ENCODE assay signal across 19 cellular contexts in genomic region chr7:46152671-46153070, GRCh38.
DNase-seq lines count a peak whose midpoint lies in the region; ATAC-seq and TF ChIP-seq lines count a peak whose summit lies in the region.
"Had no signal": no experiment of that assay in that cellular context is flagged by ENCODE, and none has a peak within 500 bp of the region (broad histone marks: within the 10 kb centered on the region; RNA-seq: fewer than 3 reads in every experiment).

No MANE protein-coding gene starts in this region.

- H3K4me3 ChIP-seq in choroid plexus epithelial cell (ENCODE audit: low read depth, low read length), result no peak overlapping the region
- H3K4me3 ChIP-seq in retinal pigment epithelial cell (ENCODE audit: low read length), result no peak overlapping the region
- H3K4me3 ChIP-seq: ascending aorta, SJSA1, transverse colon had no signal

- in situ Hi-C loops in GM13976 (cut with MboI; ENCODE audit: low sequenced_read_pairs, unreplicated experiment), result no loop called here

- peak; percentile 16 for DNase-seq in DMS 273 (lab: John Stamatoyannopoulos, UW; ENCODE audit: unreplicated experiment)
- no peak for DNase-seq in DMS 273 treated with DMSO at 0.1 percent for 48 hours (lab: John Stamatoyannopoulos, UW)
- DNase-seq in NCI-H226, result peak; percentile 33
- no peak for DNase-seq in choroid plexus epithelial cell (ENCODE audit: low read depth)
- DNase-seq in retinal pigment epithelial cell (ENCODE audit: low read depth), result no peak
- DNase-seq in NCI-H774 (lab: John Stamatoyannopoulos, UW), result no peak
- DNase-seq in GM13976 (ENCODE audit: low spot score), result no peak
- DNase-seq: activated CD4-positive, alpha-beta T cell treated with anti-CD3 and anti-CD28 coated beads, Interleukin-2, amount 10 ng/mL, durations not matched to agents 24 days and 14 days; activated naive CD4-positive, alpha-beta T cell treated with Interleukin-2 at 50 U/mL for 16 hours; CD4-positive, CD25-positive, alpha-beta regulatory T cell; foreskin melanocyte; HCEC 1CT; NCI-H1092; stimulated activated naive B cell treated with anti-CD40 and anti-IgM and Interleukin-4, amounts not matched to agents 10 μg/mL and 1 μg/mL and 100 μg/mL, for 72 hours; T1000; transverse colon had no signal

- peak; percentile 35 for TF ChIP-seq CTCF in choroid plexus epithelial cell (conservative IDR thresholded peaks at IDR 0.05; ENCODE audit: low read depth, low read length)
- TF ChIP-seq CTCF in retinal pigment epithelial cell (conservative IDR thresholded peaks at IDR 0.05; ENCODE audit: low read depth, low read length), result peak; percentile 34
- no peak for TF ChIP-seq CTCF in GM13976 (IDR thresholded peaks at IDR 0.05; ENCODE audit: borderline replicate concordance, control extremely low read depth, extremely low read depth, insufficient read depth, missing control alignments)

- no peak for ATAC-seq in HG02981 (IDR thresholded peaks at IDR 0.05; ENCODE audit: unreplicated experiment)
- ATAC-seq: stimulated activated naive B cell treated with anti-CD40 and anti-IgM and Interleukin-4, amounts not matched to agents 10 μg/mL and 1 μg/mL and 100 μg/mL, for 72 hours had no signal

Comparison
In these comparisons a context has a peak if more than half of its experiments do, and no peak if none do; other contexts are left out.
1. DNase-seq: peak in DMS 273 (single experiment) and NCI-H226 (single experiment); none in DMS 273 treated with DMSO at 0.1 percent for 48 hours (single experiment), choroid plexus epithelial cell (single experiment), retinal pigment epithelial cell (single experiment), NCI-H774 (single experiment) and GM13976 (single experiment).